8 cellular contexts compared by ENCODE assay signal in the genomic region with DNA sequence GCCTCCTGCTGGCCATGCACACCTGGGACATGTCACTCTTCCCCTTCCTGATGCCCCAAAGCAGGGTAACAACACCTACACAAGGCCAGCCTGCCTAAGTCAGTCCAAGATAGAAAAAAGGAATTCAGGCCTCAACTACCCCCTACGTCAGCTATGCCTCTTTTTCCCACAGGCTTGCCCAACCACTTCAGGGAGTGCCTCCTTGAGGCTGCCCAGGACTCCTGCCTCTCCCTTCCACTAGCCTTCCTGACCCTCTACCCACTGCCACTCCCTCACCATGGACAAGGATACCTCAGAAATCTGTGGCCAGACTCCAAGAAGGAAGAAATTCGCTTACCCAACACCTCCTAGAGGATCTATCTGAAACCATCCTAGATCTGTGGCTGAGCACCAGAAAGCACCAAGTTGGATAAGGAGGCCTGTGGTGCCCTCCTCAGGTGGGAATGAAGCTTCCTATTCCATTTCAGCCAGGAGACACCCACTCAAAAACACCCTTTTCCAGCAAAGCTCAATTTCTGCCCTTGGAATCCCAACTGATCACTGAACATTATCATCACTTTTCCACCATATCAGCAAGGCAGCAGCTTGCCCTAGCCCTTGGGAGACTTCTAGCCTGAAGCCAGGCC. TPM values are rescaled to one million over a fixed set of nuclear protein-coding genes. Genes with fewer than 3 reads are reported as not detected.
DNase-seq lines count a peak whose midpoint lies in the region; ATAC-seq, FAIRE-seq and TF ChIP-seq lines count a peak whose summit lies in the region.

No MANE protein-coding gene starts in this region.

- ATAC-seq in naive thymus-derived CD4-positive, alpha-beta T cell, result no peak
- ATAC-seq in HG02870 (IDR thresholded peaks at IDR 0.05; ENCODE audit: unreplicated experiment), result no peak

- no peaks in the 10 kb centered on the region for H3K9me3 ChIP-seq in BLaER1 treated with 17β-estradiol and CSF1 and Interleukin-3, amounts not matched to agents 10 nM and 100 nM (replicated peaks in 1 of 11)
- H3K9me3 ChIP-seq in colonic mucosa, result no peaks in the 10 kb centered on the region
- no peaks in the 10 kb centered on the region for H3K9me3 ChIP-seq in naive thymus-derived CD4-positive, alpha-beta T cell (ENCODE audit: control insufficient read depth in 2 of 3, low read length in 3 of 3)

- peak; percentile 21 for DNase-seq in KBM-7
- DNase-seq in colonic mucosa, result peak; percentile 23
- peak in 1 of 9 donors; percentile 10 for DNase-seq in naive thymus-derived CD4-positive, alpha-beta T cell
- no peak for DNase-seq in HTR-8/SVneo (ENCODE audit: insufficient read length, low spot score)
- DNase-seq in medulla oblongata (ENCODE audit: extremely low spot score), result no peak
- no peak for DNase-seq in NCI-H2107 treated with DMSO at 0.1 percent for 48 hours (lab: John Stamatoyannopoulos, UW; ENCODE audit: unreplicated experiment)

- H3K4me3 Mint-ChIP-seq in naive thymus-derived CD4-positive, alpha-beta T cell, result peak overlapping the region; percentile 93 to 100 (median 96)

- H3K36me3 Mint-ChIP-seq in naive thymus-derived CD4-positive, alpha-beta T cell, result peaks cover 0 to 25% (median 10%) of the 10 kb centered on the region in 5 donors

- POLR2A ChIA-PET in naive thymus-derived CD4-positive, alpha-beta T cell (lab: Charles Lee), result interaction anchor here (1.2 to 1.3 kb wide), 2 partner anchors 15 to 39 kb away, joined by 3 to 5 read pairs; no protein-coding TSS in a partner anchor

- peaks cover 0 to 8% (median 0%) of the 10 kb centered on the region in 11 donors for H3K9me3 Mint-ChIP-seq in naive thymus-derived CD4-positive, alpha-beta T cell

- CTCF ChIA-PET in naive thymus-derived CD4-positive, alpha-beta T cell (lab: Charles Lee), result no interaction called here

- H3K27me3 Mint-ChIP-seq in naive thymus-derived CD4-positive, alpha-beta T cell, result peaks cover 0 to 4% (median 0%) of the 10 kb centered on the region in 5 donors

- in situ Hi-C loops in KBM-7 (cut with MboI; ENCODE audit: low pct_unique_long_range_greater_than_20kb, low sequenced_read_pairs), result no loop called here

- FAIRE-seq in HTR-8/SVneo (lab: Jason Lieb, UNC), result no peak

- H3K4me2 ChIP-seq in BLaER1 treated with 17β-estradiol and CSF1 and Interleukin-3, amounts not matched to agents 10 nM and 100 nM, result peak overlapping the region; percentile 96 to 100 (median 99)

- H3K27ac ChIP-seq in BLaER1 treated with 17β-estradiol and CSF1 and Interleukin-3, amounts not matched to agents 10 nM and 100 nM, result peak overlapping the region in 9 of 11 experiments; percentile 92 to 100 (median 97); a peak in 9 of 22 replicates
- no peak overlapping the region for H3K27ac ChIP-seq in colonic mucosa
- peak overlapping the region; percentile 93 for H3K27ac ChIP-seq in naive thymus-derived CD4-positive, alpha-beta T cell (ENCODE audit: low read depth, low read length)

- intact Hi-C loops in colonic mucosa (cut with DNase I), result no loop called here
- intact Hi-C loops in naive thymus-derived CD4-positive, alpha-beta T cell (cut with micrococcal nuclease), result loop anchor here (10.0 kb wide), 2 partner anchors 462 to 822 kb away; a partner anchor contains a TSS

- H3K27me3 ChIP-seq in BLaER1 treated with 17β-estradiol and CSF1 and Interleukin-3, amounts not matched to agents 10 nM and 100 nM, result no peaks in the 10 kb centered on the region
- no peaks in the 10 kb centered on the region for H3K27me3 ChIP-seq in colonic mucosa
- no peaks in the 10 kb centered on the region for H3K27me3 ChIP-seq in naive thymus-derived CD4-positive, alpha-beta T cell (ENCODE audit: control insufficient read depth in 2 of 2, insufficient read depth in 2 of 2, low read length in 2 of 2)

- no peak for TF ChIP-seq CTCF in colonic mucosa (IDR thresholded peaks at IDR 0.05)

- peak overlapping the region; percentile 81 to 98 (median 95) for H3K4me3 ChIP-seq in BLaER1 treated with 17β-estradiol and CSF1 and Interleukin-3, amounts not matched to agents 10 nM and 100 nM
- peak overlapping the region; percentile 97 for H3K4me3 ChIP-seq in colonic mucosa
- H3K4me3 ChIP-seq in naive thymus-derived CD4-positive, alpha-beta T cell (ENCODE audit: low read length), result peak overlapping the region; percentile 94

- peak overlapping the region; percentile 93 to 100 (median 98) for H3K9ac ChIP-seq in BLaER1 treated with 17β-estradiol and CSF1 and Interleukin-3, amounts not matched to agents 10 nM and 100 nM
- peak overlapping the region; percentile 92 to 97 for H3K9ac ChIP-seq in colonic mucosa (ENCODE audit: low read depth in 2 of 2, low read length in 2 of 2)

- H3K27ac Mint-ChIP-seq in naive thymus-derived CD4-positive, alpha-beta T cell, result peak overlapping the region; percentile 72 to 100 (median 97)

- H3K4me1 Mint-ChIP-seq in naive thymus-derived CD4-positive, alpha-beta T cell, result peaks cover 12 to 64% (median 40%) of the 10 kb centered on the region in 7 donors

- peaks cover 36 to 54% (median 49%) of the 10 kb centered on the region in 11 experiments for H3K36me3 ChIP-seq in BLaER1 treated with 17β-estradiol and CSF1 and Interleukin-3, amounts not matched to agents 10 nM and 100 nM
- no peaks in the 10 kb centered on the region for H3K36me3 ChIP-seq in colonic mucosa
- H3K36me3 ChIP-seq in naive thymus-derived CD4-positive, alpha-beta T cell (ENCODE audit: control insufficient read depth in 2 of 3, insufficient read depth in 3 of 3, low read length in 3 of 3), result peaks cover 7 to 34% (median 15%) of the 10 kb centered on the region in 3 experiments

- H4K20me1 ChIP-seq in BLaER1 treated with 17β-estradiol and CSF1 and Interleukin-3, amounts not matched to agents 10 nM and 100 nM, result peaks cover 56 to 66% (median 63%) of the 10 kb centered on the region in 11 experiments

- peaks cover 41 to 57% (median 49%) of the 10 kb centered on the region in 10 experiments for H3K4me1 ChIP-seq in BLaER1 treated with 17β-estradiol and CSF1 and Interleukin-3, amounts not matched to agents 10 nM and 100 nM
- peaks cover 14% of the 10 kb centered on the region for H3K4me1 ChIP-seq in colonic mucosa
- peaks cover 25 to 27% of the 10 kb centered on the region in 2 donors for H3K4me1 ChIP-seq in naive thymus-derived CD4-positive, alpha-beta T cell (ENCODE audit: control insufficient read depth in 2 of 2, insufficient read depth in 2 of 2, low read length in 2 of 2)

RNA-seq across cellular contexts. Expression of a gene that starts 1.8 kb away (rescaled TPM):
- 100 to 1,000 TPM; 115 to 130 TPM for total RNA-seq in colonic mucosa
- total RNA-seq in naive thymus-derived CD4-positive, alpha-beta T cell, result 100 to 1,000 TPM; 104 to 216 (median 132) TPM
- 10 to 100 TPM; 24.4 to 36.5 TPM for polyA plus RNA-seq in naive thymus-derived CD4-positive, alpha-beta T cell

RNA-seq across cellular contexts. Expression of a gene that starts 58.2 kb away (rescaled TPM):
- total RNA-seq in colonic mucosa, result 10 to 100 TPM; 23.1 to 26.1 TPM
- 1 to 10 TPM in 2 of 5 experiments, under 1 TPM in 3; 0.46 to 9.1 (median 1.00) TPM for total RNA-seq in naive thymus-derived CD4-positive, alpha-beta T cell
- under 1 TPM; 0.20 to 0.24 TPM for polyA plus RNA-seq in naive thymus-derived CD4-positive, alpha-beta T cell

Comparison
In these comparisons a context has a peak if more than half of its experiments do, and no peak if none do; other contexts are left out.
1. DNase-seq: peak in KBM-7 (single experiment) and colonic mucosa (single experiment); none in HTR-8/SVneo (single experiment), medulla oblongata (single experiment) and NCI-H2107 treated with DMSO at 0.1 percent for 48 hours (single experiment).
2. Peak in every context shown above with its lines, with median percentiles within 50 percentile points of each other: H3K4me3 ChIP-seq.